ENCODE assay signal across 12 cellular contexts in the genomic region with DNA sequence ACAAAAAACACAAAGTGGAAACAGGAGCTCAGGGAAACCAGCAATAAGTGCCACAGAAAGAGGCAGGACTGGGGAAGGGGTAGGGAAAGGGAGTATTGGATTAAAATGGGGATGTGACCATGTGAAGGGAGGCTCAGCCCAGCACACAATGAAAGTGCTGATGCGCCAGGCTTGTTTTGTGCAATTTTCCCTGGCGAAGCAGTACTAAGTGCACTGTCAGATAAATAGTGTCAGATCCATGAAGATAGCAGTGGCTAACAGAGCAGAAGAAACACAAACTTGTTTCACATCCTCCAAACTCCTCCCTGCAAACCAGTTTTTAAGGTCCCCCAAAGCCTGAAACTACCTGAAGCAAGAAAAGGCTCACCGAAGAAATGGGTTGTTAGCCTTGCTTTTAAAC. TPM values are rescaled to one million over a fixed set of nuclear protein-coding genes. Genes with fewer than 3 reads are reported as not detected.
A peak's percentile ranks its signal among the peaks of the same experiment; 100 is the strongest.
DNase-seq lines count a peak whose midpoint lies in the region; ATAC-seq and TF ChIP-seq lines count a peak whose summit lies in the region.
"Had no signal": no experiment of that assay in that cellular context is flagged by ENCODE, and none has a peak within 500 bp of the region (broad histone marks: within the 10 kb centered on the region; RNA-seq: fewer than 3 reads in every experiment).

No MANE protein-coding gene starts in this region.

- H3K9me3 ChIP-seq in HUES6 (ENCODE audit: control insufficient read depth, insufficient read depth, low read depth, low read length) (no peaks in the 10 kb centered on the region), mucosa of descending colon (no peaks in the 10 kb centered on the region)

- H3K4me3 ChIP-seq in HUES6 (ENCODE audit: low read depth, low read length): no peak overlapping the region
- no peak overlapping the region for H3K4me3 ChIP-seq in mucosa of descending colon

- no peak for TF ChIP-seq CTCF in mucosa of descending colon (IDR thresholded peaks at IDR 0.05)

- H3K9ac ChIP-seq in HUES6 (ENCODE audit: low read length): no peak overlapping the region

- H3K27ac ChIP-seq in HUES6 (ENCODE audit: low read depth, low read length): 0 out of 2 replicates have a peak overlapping the region, but pooled peaks have one; percentile 24

- intact Hi-C loops in mucosa of descending colon (cut with DNase I, micrococcal nuclease): no loop called here

- no peaks in the 10 kb centered on the region for H3K27me3 ChIP-seq in HUES6 (ENCODE audit: control insufficient read depth, insufficient read depth, low read length)

- H3K4me1 ChIP-seq in HUES6 (ENCODE audit: control insufficient read depth, insufficient read depth, low read length) (peaks cover 35% of the 10 kb centered on the region), mucosa of descending colon (ENCODE audit: low read depth) (peaks cover 4% of the 10 kb centered on the region)

- H3K36me3 ChIP-seq in HUES6 (ENCODE audit: control insufficient read depth, insufficient read depth, low read length) (peaks cover 18% of the 10 kb centered on the region), mucosa of descending colon (ENCODE audit: low read depth) (no peaks in the 10 kb centered on the region)

- no peaks in the 10 kb centered on the region for H3K27me3 Mint-ChIP-seq in activated naive CD8-positive, alpha-beta T cell treated with anti-CD3 and anti-CD28 coated beads, Interleukin-2, amount 50 U/mL, for 24 hours

- peaks cover 40% of the 10 kb centered on the region for H3K4me1 Mint-ChIP-seq in activated naive CD8-positive, alpha-beta T cell treated with anti-CD3 and anti-CD28 coated beads, Interleukin-2, amount 50 U/mL, for 24 hours

- no peak for ATAC-seq in activated naive CD8-positive, alpha-beta T cell treated with anti-CD3 and anti-CD28 coated beads, Interleukin-2, amount 50 U/mL, for 24 hours
- ATAC-seq in mucosa of descending colon (peak; percentile 45), GM18870 (IDR thresholded peaks at IDR 0.05; ENCODE audit: unreplicated experiment) (no peak), GM21360 (IDR thresholded peaks at IDR 0.05; ENCODE audit: unreplicated experiment) (no peak), HG02885 (IDR thresholded peaks at IDR 0.05; ENCODE audit: poor library complexity, unreplicated experiment) (no peak)

- H3K9me3 Mint-ChIP-seq in activated naive CD8-positive, alpha-beta T cell treated with anti-CD3 and anti-CD28 coated beads, Interleukin-2, amount 50 U/mL, for 24 hours: no peaks in the 10 kb centered on the region
- H3K9me3 Mint-ChIP-seq: T-helper 1 cell treated with Interleukin-12 subunit alpha and Interleukin-12 subunit beta and Interleukin-4 antibody, amounts not matched to agents 30 μg/mL and 1 μg/mL, for 36 hours had no signal

- peak; percentile 60 for DNase-seq in Ammon's horn (ENCODE audit: low spot score)
- DNase-seq in activated naive CD8-positive, alpha-beta T cell treated with anti-CD3 and anti-CD28 coated beads, Interleukin-2, amount 50 U/mL, for 24 hours: no peak
- DNase-seq in mucosa of descending colon: peak in 1 of 3 donors; percentile 15
- no peak for DNase-seq in SIG-M5 (lab: John Stamatoyannopoulos, UW)
- DNase-seq: activated T-cell treated with anti-CD3 and anti-CD28 coated beads for 4 hours; NCI-H510A; stimulated activated naive CD4-positive, alpha-beta T cell treated with Interleukin-2 at 50 U/mL for 16 hours had no signal

- peak overlapping the region; percentile 2 for H3K27ac Mint-ChIP-seq in activated naive CD8-positive, alpha-beta T cell treated with anti-CD3 and anti-CD28 coated beads, Interleukin-2, amount 50 U/mL, for 24 hours
- H3K27ac Mint-ChIP-seq: T-helper 1 cell treated with Interleukin-12 subunit alpha and Interleukin-12 subunit beta and Interleukin-4 antibody, amounts not matched to agents 30 μg/mL and 1 μg/mL, for 36 hours had no signal

- peaks cover 32% of the 10 kb centered on the region for H3K36me3 Mint-ChIP-seq in activated naive CD8-positive, alpha-beta T cell treated with anti-CD3 and anti-CD28 coated beads, Interleukin-2, amount 50 U/mL, for 24 hours (ENCODE audit: low read depth)

- no peak overlapping the region for H3K4me3 Mint-ChIP-seq in activated naive CD8-positive, alpha-beta T cell treated with anti-CD3 and anti-CD28 coated beads, Interleukin-2, amount 50 U/mL, for 24 hours
- H3K4me3 Mint-ChIP-seq: T-helper 1 cell treated with Interleukin-12 subunit alpha and Interleukin-12 subunit beta and Interleukin-4 antibody, amounts not matched to agents 30 μg/mL and 1 μg/mL, for 36 hours had no signal

RNA-seq across cellular contexts. Expression of gene RAPSN, which starts 50.7 kb away (rescaled TPM):
- under 1 TPM; 0.41 to 0.96 (median 0.95) TPM for total RNA-seq in mucosa of descending colon

RNA-seq across cellular contexts. Expression of gene CELF1, which starts 53.3 kb away (rescaled TPM):
- 100 to 1,000 TPM in 1 of 3 donors, 10 to 100 TPM in 2; 83.7 to 132 (median 94.1) TPM for total RNA-seq in mucosa of descending colon
